In the genomic region with DNA sequence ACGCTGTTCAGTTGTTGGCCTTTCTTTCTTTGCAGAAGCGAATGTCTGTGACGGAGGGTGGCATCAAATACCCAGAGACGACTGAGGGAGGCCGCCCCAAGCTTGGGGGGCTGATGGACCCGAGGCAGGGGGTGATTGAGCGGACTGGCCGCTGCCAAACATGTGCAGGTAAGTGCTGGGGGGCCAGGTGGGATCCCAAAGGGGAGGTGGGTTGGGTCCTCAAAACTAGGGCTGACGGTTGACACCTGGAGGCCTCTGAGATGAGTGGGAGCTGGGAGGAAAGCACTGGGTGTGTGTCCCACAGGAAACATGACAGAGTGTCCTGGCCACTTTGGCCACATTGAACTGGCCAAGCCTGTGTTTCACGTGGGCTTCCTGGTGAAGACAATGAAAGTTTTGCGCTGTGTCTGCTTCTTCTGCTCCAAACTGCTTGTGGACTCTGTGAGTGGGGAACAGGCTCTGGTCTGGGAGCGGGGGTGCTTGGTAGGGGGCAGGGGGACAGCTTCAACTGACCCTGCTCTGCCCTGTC, we compare ENCODE assay signal across 36 cellular contexts. TPM values are rescaled to one million over a fixed set of nuclear protein-coding genes. Genes with fewer than 3 reads are reported as not detected.
DNase-seq lines count a peak whose midpoint lies in the region; ATAC-seq and TF ChIP-seq lines count a peak whose summit lies in the region.
"Had no signal": no experiment of that assay in that cellular context is flagged by ENCODE, and none has a peak within 500 bp of the region (broad histone marks: within the 10 kb centered on the region; RNA-seq: fewer than 3 reads in every experiment).

No MANE protein-coding gene starts in this region.

- intact Hi-C loops in natural killer cell (cut with micrococcal nuclease), result no loop called here

- H2BK12ac ChIP-seq in trophoblast cell (ENCODE audit: low read length), result no peak overlapping the region

- H3K36me3 ChIP-seq in trophoblast cell (ENCODE audit: control insufficient read depth in 1 of 2, insufficient read depth in 2 of 2, low read length in 2 of 2), result peaks cover 47 to 53% of the 10 kb centered on the region in 2 experiments
- H3K36me3 ChIP-seq: ovary had no signal

- H3K27ac Mint-ChIP-seq in natural killer cell (peak overlapping the region; percentile 38 to 74), endothelial cell (ENCODE audit: unreplicated experiment) (peak overlapping the region; percentile 84)
- no peak overlapping the region for H3K27ac Mint-ChIP-seq in natural killer cell treated with Interleukin-12 subunit alpha and Interleukin-12 subunit beta and Interleukin-15 and Interleukin-18, amount 100 ng/mL, for 72 hours
- H3K27ac Mint-ChIP-seq: nephron had no signal

- H2BK120ac ChIP-seq in trophoblast cell (ENCODE audit: insufficient read depth, low read length, poor library complexity), result no peak overlapping the region

- no peak overlapping the region for H3K23ac ChIP-seq in trophoblast cell (ENCODE audit: low read length)

- no peak overlapping the region for H2AFZ ChIP-seq in trophoblast cell (ENCODE audit: insufficient read depth, low read length, poor library complexity)

- H3K79me1 ChIP-seq in trophoblast cell (ENCODE audit: low read length), result no peaks in the 10 kb centered on the region

- no peak overlapping the region for H4K91ac ChIP-seq in trophoblast cell (ENCODE audit: low read depth, low read length)

- H2BK5ac ChIP-seq in trophoblast cell (ENCODE audit: low read depth, low read length, poor library complexity), result no peak overlapping the region

- peaks cover 13% of the 10 kb centered on the region for H3K79me2 ChIP-seq in trophoblast cell (ENCODE audit: control insufficient read depth, insufficient read depth, low read length, poor library complexity)

- WGBS in trophoblast cell (ENCODE audit: extremely low coverage, insufficient coverage, insufficient read length), result no CpG with 5 or more reads among the region's 12 CpGs

- H3K36me3 Mint-ChIP-seq in natural killer cell, result peaks cover 3% of the 10 kb centered on the region
- peaks cover 19% of the 10 kb centered on the region for H3K36me3 Mint-ChIP-seq in natural killer cell treated with Interleukin-12 subunit alpha and Interleukin-12 subunit beta and Interleukin-15 and Interleukin-18, amount 100 ng/mL, for 72 hours
- peaks cover 55% of the 10 kb centered on the region for H3K36me3 Mint-ChIP-seq in endothelial cell (ENCODE audit: low read depth, unreplicated experiment)

- H3K4me3 ChIP-seq in trophoblast cell (ENCODE audit: low read depth, low read length), result no peak overlapping the region
- H3K4me3 ChIP-seq: BLaER1, HAP-1, mucosa of descending colon, ovary, SJCRH30 had no signal

- H3K4me1 ChIP-seq in trophoblast cell (ENCODE audit: control insufficient read depth in 1 of 2, insufficient read depth in 2 of 2, low read length in 2 of 2), result no peaks in the 10 kb centered on the region
- H3K4me1 ChIP-seq: SJCRH30 had no signal

- TF ChIP-seq CTCF in natural killer cell (IDR thresholded peaks at IDR 0.05) (no peak), endothelial cell (IDR thresholded peaks at IDR 0.05; ENCODE audit: unreplicated experiment) (no peak)

- no peak overlapping the region for H3K4me2 ChIP-seq in trophoblast cell (ENCODE audit: low read length)
- H3K4me2 ChIP-seq: BLaER1 had no signal

- H4K12ac ChIP-seq in trophoblast cell (ENCODE audit: low read depth, low read length), result no peak overlapping the region

- H3K27ac ChIP-seq in trophoblast cell (ENCODE audit: low read depth, low read length), result no peak overlapping the region
- H3K27ac ChIP-seq: BLaER1, brain microvascular endothelial cell, epithelial cell of prostate, ovary, SJCRH30, VCaP had no signal

- H3K9ac ChIP-seq in trophoblast cell (ENCODE audit: low read length), result no peak overlapping the region
- H3K9ac ChIP-seq: BLaER1 had no signal

- H3K27me3 ChIP-seq in trophoblast cell (ENCODE audit: insufficient read depth, low read length), result no peaks in the 10 kb centered on the region
- H3K27me3 ChIP-seq: BLaER1, brain microvascular endothelial cell, ovary, SJCRH30 had no signal

- peaks cover 25 to 42% of the 10 kb centered on the region in 2 donors for H3K4me1 Mint-ChIP-seq in natural killer cell
- peaks cover 24 to 37% of the 10 kb centered on the region in 2 donors for H3K4me1 Mint-ChIP-seq in natural killer cell treated with Interleukin-12 subunit alpha and Interleukin-12 subunit beta and Interleukin-15 and Interleukin-18, amount 100 ng/mL, for 72 hours (ENCODE audit: low read depth in 2 of 2)
- peaks cover 41% of the 10 kb centered on the region for H3K4me1 Mint-ChIP-seq in endothelial cell (ENCODE audit: unreplicated experiment)

- H3K18ac ChIP-seq in trophoblast cell (ENCODE audit: low read length), result peak overlapping the region; percentile 43

- ATAC-seq in natural killer cell, result no peak
- ATAC-seq in natural killer cell treated with Interleukin-12 subunit alpha and Interleukin-12 subunit beta and Interleukin-15 and Interleukin-18, amount 100 ng/mL, for 72 hours, result no peak
- ATAC-seq in HG03025 (IDR thresholded peaks at IDR 0.05; ENCODE audit: low FRiP score, unreplicated experiment), result no peak
- ATAC-seq: mucosa of descending colon; stimulated activated naive CD8-positive, alpha-beta T cell treated with anti-CD3 and anti-CD28 coated beads, Interleukin-15, amount 100 ng/mL, for 72 hours had no signal

- H4K8ac ChIP-seq in trophoblast cell (ENCODE audit: low read depth, low read length), result no peak overlapping the region

- H3K4ac ChIP-seq in trophoblast cell (ENCODE audit: low read depth, low read length), result no peak overlapping the region

- H3K4me3 Mint-ChIP-seq in natural killer cell, result no peak overlapping the region
- no peak overlapping the region for H3K4me3 Mint-ChIP-seq in natural killer cell treated with Interleukin-12 subunit alpha and Interleukin-12 subunit beta and Interleukin-15 and Interleukin-18, amount 100 ng/mL, for 72 hours
- peak overlapping the region; percentile 69 for H3K4me3 Mint-ChIP-seq in endothelial cell (ENCODE audit: unreplicated experiment)
- H3K4me3 Mint-ChIP-seq: activated T-cell treated with anti-CD3 and anti-CD28 coated beads, Interleukin-2, amount 50 U/mL, for 72 hours; nephron; stimulated activated naive CD8-positive, alpha-beta T cell treated with anti-CD3 and anti-CD28 coated beads, Interleukin-15, amount 100 ng/mL, for 72 hours had no signal

- no peak overlapping the region for H2AK5ac ChIP-seq in trophoblast cell (ENCODE audit: low read length)

- H3K9me3 ChIP-seq in trophoblast cell (ENCODE audit: insufficient read depth, low read depth, low read length), result peaks cover 2% of the 10 kb centered on the region
- H3K9me3 ChIP-seq: BLaER1, HAP-1, mucosa of descending colon, ovary, SJCRH30 had no signal

- DNase-seq in natural killer cell, result no peak
- no peak for DNase-seq in natural killer cell treated with Interleukin-12 subunit alpha and Interleukin-12 subunit beta and Interleukin-15 and Interleukin-18, amount 100 ng/mL, for 72 hours (ENCODE audit: low spot score)
- DNase-seq in endothelial cell (ENCODE audit: low spot score), result no peak
- no peak for DNase-seq in trophoblast cell
- no peak for DNase-seq in foreskin melanocyte
- DNase-seq in SW480 (ENCODE audit: low spot score), result no peak
- DNase-seq in A172 (ENCODE audit: low spot score), result no peak
- DNase-seq: activated CD4-positive, alpha-beta T cell treated with anti-CD3 and anti-CD28 coated beads for 4 hours; activated naive CD4-positive, alpha-beta T cell; activated T-cell treated with anti-CD3 and anti-CD28 coated beads, Interleukin-2, amount 50 U/mL, for 72 hours; brain microvascular endothelial cell; COR-L47; glutamatergic neuron; KBM-7; NCI-H1092 treated with DMSO at 0.1 percent for 48 hours; NCI-H187; NCI-H446 treated with DMSO at 0.1 percent for 48 hours; NCI-H774; ovary; retina; SJCRH30; small intestine; stimulated activated CD4-positive, alpha-beta T cell treated with anti-CD3 and anti-CD28 coated beads, Interleukin-1b, Interleukin-23, amount 100 ng/mL, for 48 hours; stimulated activated naive CD8-positive, alpha-beta T cell treated with anti-CD3 and anti-CD28 coated beads, Interleukin-15, amount 100 ng/mL, for 72 hours; SW 1271; T1000 had no signal

- H3K14ac ChIP-seq in trophoblast cell (ENCODE audit: low read length), result no peak overlapping the region

- H3K27me3 Mint-ChIP-seq in natural killer cell (ENCODE audit: low read depth in 2 of 2), result no peaks in the 10 kb centered on the region
- H3K27me3 Mint-ChIP-seq in natural killer cell treated with Interleukin-12 subunit alpha and Interleukin-12 subunit beta and Interleukin-15 and Interleukin-18, amount 100 ng/mL, for 72 hours, result no peaks in the 10 kb centered on the region
- H3K27me3 Mint-ChIP-seq in endothelial cell (ENCODE audit: unreplicated experiment), result peaks cover 5% of the 10 kb centered on the region
- H3K27me3 Mint-ChIP-seq: stimulated activated naive CD8-positive, alpha-beta T cell treated with anti-CD3 and anti-CD28 coated beads, Interleukin-15, amount 100 ng/mL, for 72 hours had no signal

- H3K9me3 Mint-ChIP-seq in natural killer cell (no peaks in the 10 kb centered on the region), endothelial cell (ENCODE audit: unreplicated experiment) (no peaks in the 10 kb centered on the region)
- H3K9me3 Mint-ChIP-seq in natural killer cell treated with Interleukin-12 subunit alpha and Interleukin-12 subunit beta and Interleukin-15 and Interleukin-18, amount 100 ng/mL, for 72 hours, result no peaks in the 10 kb centered on the region
- H3K9me3 Mint-ChIP-seq: activated T-cell treated with anti-CD3 and anti-CD28 coated beads, Interleukin-2, amount 50 U/mL, for 72 hours; nephron; stimulated activated naive CD8-positive, alpha-beta T cell treated with anti-CD3 and anti-CD28 coated beads, Interleukin-15, amount 100 ng/mL, for 72 hours had no signal

RNA-seq across cellular contexts. Expression of gene POLR2A, which starts 11.8 kb away (rescaled TPM):
- total RNA-seq in natural killer cell (100 to 1,000 TPM; 515 to 879 (median 524) TPM), endothelial cell (ENCODE audit: unreplicated experiment) (198 TPM)
- total RNA-seq in natural killer cell treated with Interleukin-12 subunit alpha and Interleukin-12 subunit beta and Interleukin-15 and Interleukin-18, amount 100 ng/mL, for 72 hours, result 100 to 1,000 TPM; 212 to 283 TPM
- polyA plus RNA-seq in trophoblast cell (2013), result 70.0 and 71.9 TPM in 2 replicates
- 17.8 and 23.4 TPM in 2 replicates for total RNA-seq in A172 (2014; rRNA removed; shearing (Covaris generic))

RNA-seq across cellular contexts. Expression of gene SLC35G6, which starts 14.7 kb away (rescaled TPM):
- not detected for total RNA-seq in natural killer cell
- total RNA-seq in natural killer cell treated with Interleukin-12 subunit alpha and Interleukin-12 subunit beta and Interleukin-15 and Interleukin-18, amount 100 ng/mL, for 72 hours, result not detected
- total RNA-seq in endothelial cell (ENCODE audit: unreplicated experiment), result not detected
- polyA plus RNA-seq in trophoblast cell (2013), result not detected in 2 replicates
- total RNA-seq in A172 (2014; rRNA removed; shearing (Covaris generic)), result not detected in 2 replicates
- total RNA-seq: kidney, lung microvascular endothelial cell, M059J, mucosa of descending colon, ovary, SJCRH30 had no signal
- polyA plus RNA-seq: ovary, small intestine had no signal

RNA-seq across cellular contexts. Expression of gene ZBTB4, which starts 16.5 kb away (rescaled TPM):
- total RNA-seq in natural killer cell, result 10 to 100 TPM; 64.0 to 72.5 (median 68.4) TPM
- 10 to 100 TPM; 19.7 to 26.1 TPM for total RNA-seq in natural killer cell treated with Interleukin-12 subunit alpha and Interleukin-12 subunit beta and Interleukin-15 and Interleukin-18, amount 100 ng/mL, for 72 hours
- total RNA-seq in endothelial cell (ENCODE audit: unreplicated experiment), result 21.5 TPM
- polyA plus RNA-seq in trophoblast cell (2013), result 15.7 and 16.2 TPM in 2 replicates
- total RNA-seq in A172 (2014; rRNA removed; shearing (Covaris generic)), result 24.8 and 28.4 TPM in 2 replicates

RNA-seq across cellular contexts. Expression of gene CHRNB1, which starts 51.1 kb away (rescaled TPM):
- total RNA-seq in natural killer cell (10 to 100 TPM in 2 of 3 donors, 1 to 10 TPM in 1; 9.8 to 10.4 (median 10.2) TPM), endothelial cell (ENCODE audit: unreplicated experiment) (11.8 TPM)
- total RNA-seq in natural killer cell treated with Interleukin-12 subunit alpha and Interleukin-12 subunit beta and Interleukin-15 and Interleukin-18, amount 100 ng/mL, for 72 hours, result 10 to 100 TPM; 10.4 to 13.7 TPM
- 12.8 and 13.9 TPM in 2 replicates for polyA plus RNA-seq in trophoblast cell (2013)
- 14.1 and 20.2 TPM in 2 replicates for total RNA-seq in A172 (2014; rRNA removed; shearing (Covaris generic))

RNA-seq across cellular contexts. Expression of gene TNFSF12, which starts 52.9 kb away (rescaled TPM):
- total RNA-seq in natural killer cell, result 10 to 100 TPM; 49.1 to 62.6 (median 60.3) TPM
- total RNA-seq in natural killer cell treated with Interleukin-12 subunit alpha and Interleukin-12 subunit beta and Interleukin-15 and Interleukin-18, amount 100 ng/mL, for 72 hours, result 10 to 100 TPM; 54.9 to 69.3 TPM
- 16.3 TPM for total RNA-seq in endothelial cell (ENCODE audit: unreplicated experiment)
- polyA plus RNA-seq in trophoblast cell (2013), result 3.1 TPM in 2 replicates
- 9.3 and 17.0 TPM in 2 replicates for total RNA-seq in A172 (2014; rRNA removed; shearing (Covaris generic))
- total RNA-seq: SJCRH30 had no signal

Comparison
In these comparisons a context has a peak if more than half of its experiments do, and no peak if none do; other contexts are left out.
1. H3K27ac Mint-ChIP-seq: peak in natural killer cell (2 of 2) and endothelial cell (single experiment); none in natural killer cell treated with Interleukin-12 subunit alpha and Interleukin-12 subunit beta and Interleukin-15 and Interleukin-18, amount 100 ng/mL, for 72 hours (0 of 2).